20 cellular contexts compared by ENCODE assay signal in genomic region chr1:227744668-227745067, GRCh38. TPM values are rescaled to one million over a fixed set of nuclear protein-coding genes. Genes with fewer than 3 reads are reported as not detected.
DNase-seq lines count a peak whose midpoint lies in the region; ATAC-seq and TF ChIP-seq lines count a peak whose summit lies in the region.
"Had no signal": no experiment of that assay in that cellular context is flagged by ENCODE, and none has a peak within 500 bp of the region (broad histone marks: within the 10 kb centered on the region; RNA-seq: fewer than 3 reads in every experiment).

No MANE protein-coding gene starts in this region.

- peaks cover 4% of the 10 kb centered on the region for H3K36me3 Mint-ChIP-seq in natural killer cell treated with Interleukin-12 subunit alpha and Interleukin-12 subunit beta and Interleukin-15 and Interleukin-18, amount 100 ng/mL, for 72 hours
- H3K36me3 Mint-ChIP-seq in natural killer cell = no peaks in the 10 kb centered on the region

- peaks cover 30 to 43% of the 10 kb centered on the region in 2 donors for H3K4me1 Mint-ChIP-seq in natural killer cell treated with Interleukin-12 subunit alpha and Interleukin-12 subunit beta and Interleukin-15 and Interleukin-18, amount 100 ng/mL, for 72 hours (ENCODE audit: low read depth in 2 of 2)
- peaks cover 34 to 48% of the 10 kb centered on the region in 2 donors for H3K4me1 Mint-ChIP-seq in natural killer cell
- H3K4me1 Mint-ChIP-seq: endodermal cell had no signal

- DNase-seq in DMS79 treated with DMSO at 0.1 percent for 48 hours (lab: John Stamatoyannopoulos, UW) = peak; percentile 24
- no peak for DNase-seq in DMS79 (lab: John Stamatoyannopoulos, UW)
- DNase-seq in natural killer cell treated with Interleukin-12 subunit alpha and Interleukin-12 subunit beta and Interleukin-15 and Interleukin-18, amount 100 ng/mL, for 72 hours (ENCODE audit: low spot score) = peak; percentile 44
- DNase-seq in natural killer cell = no peak
- DNase-seq in left ventricle myocardium superior = no peak
- no peak for DNase-seq in germinal center (ENCODE audit: low spot score)
- DNase-seq: activated CD4-positive, alpha-beta T cell treated with anti-CD3 and anti-CD28 coated beads for 36 hours; activated naive CD8-positive, alpha-beta T cell treated with anti-CD3 and anti-CD28 coated beads, Interleukin-2, amount 50 U/mL, for 24 hours; AML-193; endodermal cell; NCI-H1694; NCI-H2227 treated with DMSO at 0.1 percent for 48 hours; NCI-H774; SHP77; stimulated activated CD4-positive, alpha-beta T cell treated with anti-CD3 and anti-CD28 coated beads, Interleukin-4, amount 100 ng/mL, for 4 hours had no signal

- no peaks in the 10 kb centered on the region for H3K27me3 Mint-ChIP-seq in natural killer cell treated with Interleukin-12 subunit alpha and Interleukin-12 subunit beta and Interleukin-15 and Interleukin-18, amount 100 ng/mL, for 72 hours
- no peaks in the 10 kb centered on the region for H3K27me3 Mint-ChIP-seq in natural killer cell (ENCODE audit: low read depth in 2 of 2)
- H3K27me3 Mint-ChIP-seq: activated CD4-positive, alpha-beta T cell treated with anti-CD3 and anti-CD28 coated beads for 36 hours; activated naive CD8-positive, alpha-beta T cell treated with anti-CD3 and anti-CD28 coated beads, Interleukin-2, amount 50 U/mL, for 24 hours; memory B cell; stimulated activated naive CD8-positive, alpha-beta T cell treated with anti-CD3 and anti-CD28 coated beads, Interleukin-15, Interleukin-2, amounts not matched to agents 100 ng/mL and 50 ng/mL, for 24 hours had no signal

- no peak overlapping the region for H3K4me3 Mint-ChIP-seq in natural killer cell treated with Interleukin-12 subunit alpha and Interleukin-12 subunit beta and Interleukin-15 and Interleukin-18, amount 100 ng/mL, for 72 hours
- H3K4me3 Mint-ChIP-seq in natural killer cell = no peak overlapping the region
- H3K4me3 Mint-ChIP-seq: activated CD4-positive, alpha-beta T cell treated with anti-CD3 and anti-CD28 coated beads for 36 hours; activated naive CD8-positive, alpha-beta T cell treated with anti-CD3 and anti-CD28 coated beads, Interleukin-2, amount 50 U/mL, for 24 hours; endodermal cell; memory B cell; stimulated activated naive CD8-positive, alpha-beta T cell treated with anti-CD3 and anti-CD28 coated beads, Interleukin-15, Interleukin-2, amounts not matched to agents 100 ng/mL and 50 ng/mL, for 24 hours had no signal

- H3K9me3 Mint-ChIP-seq in natural killer cell treated with Interleukin-12 subunit alpha and Interleukin-12 subunit beta and Interleukin-15 and Interleukin-18, amount 100 ng/mL, for 72 hours = no peaks in the 10 kb centered on the region
- no peaks in the 10 kb centered on the region for H3K9me3 Mint-ChIP-seq in natural killer cell
- H3K9me3 Mint-ChIP-seq: activated naive CD8-positive, alpha-beta T cell treated with anti-CD3 and anti-CD28 coated beads, Interleukin-2, amount 50 U/mL, for 24 hours; activated T-helper 2 cell treated with anti-CD3 and anti-CD28 coated beads, Interferon-gamma antibody, Interleukin-2, Interleukin-4, amounts not matched to agents 10 μg/mL and 5 μg/mL and 100 μg/mL, durations not matched to agents 14 hours and 24 hours and 36 hours; endodermal cell; memory B cell; stimulated activated naive CD8-positive, alpha-beta T cell treated with anti-CD3 and anti-CD28 coated beads, Interleukin-15, Interleukin-2, amounts not matched to agents 100 ng/mL and 50 ng/mL, for 24 hours had no signal

- TF ChIP-seq CTCF in natural killer cell (IDR thresholded peaks at IDR 0.05) = no peak

- intact Hi-C loops in natural killer cell (cut with micrococcal nuclease) (no loop called here), left ventricle myocardium superior (cut with micrococcal nuclease) (no loop called here)

- no peak for ATAC-seq in natural killer cell treated with Interleukin-12 subunit alpha and Interleukin-12 subunit beta and Interleukin-15 and Interleukin-18, amount 100 ng/mL, for 72 hours
- no peak for ATAC-seq in natural killer cell
- peak; percentile 87 for ATAC-seq in esophagus mucosa
- no peak for ATAC-seq in left ventricle myocardium superior
- ATAC-seq in HG02938 (IDR thresholded peaks at IDR 0.05; ENCODE audit: unreplicated experiment) = no peak
- ATAC-seq: activated CD4-positive, alpha-beta T cell treated with anti-CD3 and anti-CD28 coated beads for 36 hours; activated naive CD8-positive, alpha-beta T cell treated with anti-CD3 and anti-CD28 coated beads, Interleukin-2, amount 50 U/mL, for 24 hours had no signal

- no peak overlapping the region for H3K27ac Mint-ChIP-seq in natural killer cell treated with Interleukin-12 subunit alpha and Interleukin-12 subunit beta and Interleukin-15 and Interleukin-18, amount 100 ng/mL, for 72 hours
- no peak overlapping the region for H3K27ac Mint-ChIP-seq in natural killer cell
- H3K27ac Mint-ChIP-seq: activated CD4-positive, alpha-beta T cell treated with anti-CD3 and anti-CD28 coated beads for 36 hours; activated naive CD8-positive, alpha-beta T cell treated with anti-CD3 and anti-CD28 coated beads, Interleukin-2, amount 50 U/mL, for 24 hours; activated T-helper 2 cell treated with anti-CD3 and anti-CD28 coated beads, Interferon-gamma antibody, Interleukin-2, Interleukin-4, amounts not matched to agents 10 μg/mL and 5 μg/mL and 100 μg/mL, durations not matched to agents 14 hours and 24 hours and 36 hours; memory B cell; stimulated activated naive CD8-positive, alpha-beta T cell treated with anti-CD3 and anti-CD28 coated beads, Interleukin-15, Interleukin-2, amounts not matched to agents 100 ng/mL and 50 ng/mL, for 24 hours had no signal

RNA-seq across cellular contexts. Expression of gene SNAP47, which starts 9.4 kb away (rescaled TPM):
- 10 to 100 TPM; 23.5 to 32.5 TPM for total RNA-seq in natural killer cell treated with Interleukin-12 subunit alpha and Interleukin-12 subunit beta and Interleukin-15 and Interleukin-18, amount 100 ng/mL, for 72 hours
- total RNA-seq in natural killer cell (10 to 100 TPM; 19.0 to 24.2 (median 23.1) TPM), esophagus mucosa (15.8 TPM), left ventricle myocardium superior (36.4 TPM)

RNA-seq across cellular contexts. Expression of gene JMJD4, which starts 9.6 kb away (rescaled TPM):
- 10 to 100 TPM; 17.3 to 34.0 TPM for total RNA-seq in natural killer cell treated with Interleukin-12 subunit alpha and Interleukin-12 subunit beta and Interleukin-15 and Interleukin-18, amount 100 ng/mL, for 72 hours
- 10 to 100 TPM in 2 of 3 donors, 1 to 10 TPM in 1; 8.8 to 12.4 (median 12.3) TPM for total RNA-seq in natural killer cell
- total RNA-seq in esophagus mucosa = 10.2 TPM
- total RNA-seq in left ventricle myocardium superior = 8.0 TPM

Comparison
In these comparisons a context has a peak if more than half of its experiments do, and no peak if none do; other contexts are left out.
1. DNase-seq: peak in DMS79 treated with DMSO at 0.1 percent for 48 hours (single experiment) and natural killer cell treated with Interleukin-12 subunit alpha and Interleukin-12 subunit beta and Interleukin-15 and Interleukin-18, amount 100 ng/mL, for 72 hours (single experiment); none in DMS79 (single experiment), natural killer cell (single experiment), left ventricle myocardium superior (single experiment) and germinal center (single experiment).